Comparison of ENCODE assay signal across 8 cellular contexts in the genomic region with DNA sequence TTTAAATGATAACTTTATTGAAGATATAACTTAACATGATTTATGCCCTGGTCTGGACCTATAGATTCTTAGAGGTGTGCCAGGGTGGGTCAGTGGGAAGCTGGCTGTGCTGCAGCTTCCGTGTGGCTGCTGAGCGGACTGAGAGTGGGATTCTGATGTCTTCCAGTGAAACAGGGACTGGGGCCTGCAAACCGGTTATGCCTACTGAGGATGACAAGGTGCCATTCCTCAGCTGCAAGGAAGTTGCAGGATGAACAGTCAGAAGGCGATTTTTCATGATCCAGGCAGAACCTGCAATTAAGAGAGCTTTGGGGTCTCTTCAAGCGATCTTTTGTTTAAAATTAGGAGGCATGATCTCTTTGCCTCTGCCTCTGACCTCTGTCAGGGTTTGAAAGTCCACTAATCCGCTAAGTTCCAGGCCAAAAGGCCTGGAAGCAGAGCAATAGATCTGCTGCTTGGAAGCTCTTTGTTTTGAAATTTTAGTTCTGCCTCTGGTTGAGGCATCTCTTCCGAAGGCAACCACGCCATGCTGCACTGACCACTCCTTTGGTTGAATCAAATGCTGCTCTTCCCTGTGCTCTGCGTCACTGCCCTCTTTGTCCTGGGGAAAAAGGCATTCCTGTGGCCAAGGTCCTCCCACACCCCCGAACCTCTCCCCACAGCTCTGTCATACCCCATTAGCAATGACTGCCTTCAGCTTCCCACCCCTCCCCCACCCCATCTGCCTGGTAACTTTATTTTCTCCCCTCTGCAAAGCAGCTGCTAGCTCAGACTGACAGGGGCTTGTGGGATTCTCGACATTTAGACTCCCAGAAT. TPM values are rescaled to one million over a fixed set of nuclear protein-coding genes. Genes with fewer than 3 reads are reported as not detected.
DNase-seq lines count a peak whose midpoint lies in the region; ATAC-seq and TF ChIP-seq lines count a peak whose summit lies in the region.

No MANE protein-coding gene starts in this region.

- H3K4me1 Mint-ChIP-seq in activated T-cell treated with anti-CD3 and anti-CD28 coated beads, Interleukin-2, amount 50 U/mL, for 24 hours (ENCODE audit: low read depth) = peaks cover 62% of the 10 kb centered on the region
- peaks cover 57% of the 10 kb centered on the region for H3K4me1 Mint-ChIP-seq in stimulated activated effector memory CD8-positive, alpha-beta T cell treated with anti-CD3 and anti-CD28 coated beads, Interleukin-12 subunit alpha, Interleukin-12 subunit beta, amount 100 ng/mL, for 72 hours

- intact Hi-C loops in posterior cingulate gyrus (cut with DNase I) = loop anchor here (2.0 kb wide), 1 partner anchor 51 kb away; no protein-coding TSS in a partner anchor

- H3K27me3 Mint-ChIP-seq in activated T-cell treated with anti-CD3 and anti-CD28 coated beads, Interleukin-2, amount 50 U/mL, for 24 hours = no peaks in the 10 kb centered on the region

- TF ChIP-seq CTCF in fibroblast of pulmonary artery (IDR thresholded peaks at IDR 0.05; ENCODE audit: low read length, missing control alignments) = no peak

- H3K9me3 Mint-ChIP-seq in activated T-cell treated with anti-CD3 and anti-CD28 coated beads, Interleukin-2, amount 50 U/mL, for 24 hours = no peaks in the 10 kb centered on the region
- no peaks in the 10 kb centered on the region for H3K9me3 Mint-ChIP-seq in stimulated activated effector memory CD8-positive, alpha-beta T cell treated with anti-CD3 and anti-CD28 coated beads, Interleukin-12 subunit alpha, Interleukin-12 subunit beta, amount 100 ng/mL, for 72 hours

- H3K4me3 ChIP-seq in fibroblast of pulmonary artery (replicated peaks; ENCODE audit: low read depth, low read length) = no peak overlapping the region

- peaks cover 9% of the 10 kb centered on the region for H3K36me3 Mint-ChIP-seq in activated T-cell treated with anti-CD3 and anti-CD28 coated beads, Interleukin-2, amount 50 U/mL, for 24 hours (ENCODE audit: low read depth)
- H3K36me3 Mint-ChIP-seq in stimulated activated effector memory CD8-positive, alpha-beta T cell treated with anti-CD3 and anti-CD28 coated beads, Interleukin-12 subunit alpha, Interleukin-12 subunit beta, amount 100 ng/mL, for 72 hours = no peaks in the 10 kb centered on the region

- H3K4me3 Mint-ChIP-seq in activated T-cell treated with anti-CD3 and anti-CD28 coated beads, Interleukin-2, amount 50 U/mL, for 24 hours = no peak overlapping the region
- H3K4me3 Mint-ChIP-seq in stimulated activated effector memory CD8-positive, alpha-beta T cell treated with anti-CD3 and anti-CD28 coated beads, Interleukin-12 subunit alpha, Interleukin-12 subunit beta, amount 100 ng/mL, for 72 hours = peak overlapping the region; percentile 93

- H3K27ac Mint-ChIP-seq in activated T-cell treated with anti-CD3 and anti-CD28 coated beads, Interleukin-2, amount 50 U/mL, for 24 hours = peak overlapping the region; percentile 88
- peak overlapping the region; percentile 94 for H3K27ac Mint-ChIP-seq in stimulated activated effector memory CD8-positive, alpha-beta T cell treated with anti-CD3 and anti-CD28 coated beads, Interleukin-12 subunit alpha, Interleukin-12 subunit beta, amount 100 ng/mL, for 72 hours

- ATAC-seq in stimulated activated effector memory CD8-positive, alpha-beta T cell treated with anti-CD3 and anti-CD28 coated beads, Interleukin-12 subunit alpha, Interleukin-12 subunit beta, amount 100 ng/mL, for 72 hours = no peak

- no peak for DNase-seq in activated T-cell treated with anti-CD3 and anti-CD28 coated beads, Interleukin-2, amount 50 U/mL, for 24 hours
- DNase-seq in activated T-cell treated with anti-CD3 and anti-CD28 coated beads, Interleukin-2, amount 50 U/mL, for 1 hour = no peak
- DNase-seq in RPMI7951 (ENCODE audit: low read depth) = peak; percentile 95
- peak; percentile 53 for DNase-seq in fibroblast of pulmonary artery (ENCODE audit: low read depth)
- no peak for DNase-seq in stimulated activated effector memory CD8-positive, alpha-beta T cell treated with anti-CD3 and anti-CD28 coated beads, Interleukin-12 subunit alpha, Interleukin-12 subunit beta, amount 100 ng/mL, for 72 hours (ENCODE audit: low spot score in 2 of 2)
- DNase-seq in NK-92 treated with Interleukin-12 subunit alpha and Interleukin-12 subunit beta, amount 100 ng/mL, for 24 hours (lab: John Stamatoyannopoulos, UW) = no peak
- no peak for DNase-seq in middle frontal gyrus (ENCODE audit: extremely low spot score, low spot score)
- no peak for DNase-seq in posterior cingulate gyrus

RNA-seq across cellular contexts. Expression of a gene that starts 2.0 kb away (rescaled TPM):
- total RNA-seq in RPMI7951 (2014; rRNA removed; shearing (Covaris generic)) = 2.2 and 2.9 TPM in 2 replicates

RNA-seq across cellular contexts. Expression of a gene that starts 2.1 kb away (rescaled TPM):
- 20.2 and 22.6 TPM in 2 replicates for total RNA-seq in RPMI7951 (2014; rRNA removed; shearing (Covaris generic))

RNA-seq across cellular contexts. Expression of a gene that starts 25.5 kb away (rescaled TPM):
- total RNA-seq in RPMI7951 (2014; rRNA removed; shearing (Covaris generic)) = 402 and 451 TPM in 2 replicates

Comparison
In these comparisons a context has a peak if more than half of its experiments do, and no peak if none do; other contexts are left out.
1. DNase-seq: peak in RPMI7951 (single experiment) and fibroblast of pulmonary artery (single experiment); none in activated T-cell treated with anti-CD3 and anti-CD28 coated beads, Interleukin-2, amount 50 U/mL, for 24 hours (single experiment), activated T-cell treated with anti-CD3 and anti-CD28 coated beads, Interleukin-2, amount 50 U/mL, for 1 hour (single experiment), stimulated activated effector memory CD8-positive, alpha-beta T cell treated with anti-CD3 and anti-CD28 coated beads, Interleukin-12 subunit alpha, Interleukin-12 subunit beta, amount 100 ng/mL, for 72 hours (0 of 2), NK-92 treated with Interleukin-12 subunit alpha and Interleukin-12 subunit beta, amount 100 ng/mL, for 24 hours (single experiment), middle frontal gyrus (single experiment) and posterior cingulate gyrus (0 of 10).